8 cellular contexts compared by ENCODE assay signal in genomic region chr2:47172922-47173695, GRCh38. TPM values are rescaled to one million over a fixed set of nuclear protein-coding genes. Genes with fewer than 3 reads are reported as not detected.
DNase-seq lines count a peak whose midpoint lies in the region; ATAC-seq and TF ChIP-seq lines count a peak whose summit lies in the region.

No MANE protein-coding gene starts in this region.

- peaks cover 76% of the 10 kb centered on the region for H3K4me1 Mint-ChIP-seq in activated naive CD4-positive, alpha-beta T cell treated with anti-CD3 and anti-CD28 coated beads, Interleukin-2, amount 50 U/mL, for 24 hours

- peaks cover 10% of the 10 kb centered on the region for H3K36me3 Mint-ChIP-seq in activated naive CD4-positive, alpha-beta T cell treated with anti-CD3 and anti-CD28 coated beads, Interleukin-2, amount 50 U/mL, for 24 hours
- peaks cover 24 to 37% of the 10 kb centered on the region in 2 donors for H3K36me3 Mint-ChIP-seq in activated naive CD4-positive, alpha-beta T cell treated with anti-CD3 and anti-CD28 coated beads, Interleukin-2, amount 50 U/mL, for 72 hours

- H3K9me3 ChIP-seq in ascending aorta (no peaks in the 10 kb centered on the region), lower lobe of right lung (no peaks in the 10 kb centered on the region), upper lobe of left lung (peaks cover 0 to 4% (median 0%) of the 10 kb centered on the region in 4 donors)

- no peak overlapping the region for H3K27ac Mint-ChIP-seq in activated naive CD4-positive, alpha-beta T cell treated with anti-CD3 and anti-CD28 coated beads, Interleukin-2, amount 50 U/mL, for 24 hours
- H3K27ac Mint-ChIP-seq in activated naive CD4-positive, alpha-beta T cell treated with anti-CD3 and anti-CD28 coated beads, Interleukin-2, amount 50 U/mL, for 72 hours, result peak overlapping the region in 1 of 2 donors; percentile 79

- no peak for DNase-seq in activated naive CD4-positive, alpha-beta T cell treated with anti-CD3 and anti-CD28 coated beads, Interleukin-2, amount 50 U/mL, for 72 hours (ENCODE audit: low spot score in 2 of 2)
- DNase-seq in ascending aorta (ENCODE audit: low spot score in 2 of 2) (no peak), lower lobe of right lung (no peak), upper lobe of left lung (no peak), mesenteric fat pad (ENCODE audit: low spot score) (no peak), KG1 (lab: John Stamatoyannopoulos, UW) (no peak)

- H3K27me3 ChIP-seq in ascending aorta (no peaks in the 10 kb centered on the region), lower lobe of right lung (ENCODE audit: low read depth) (no peaks in the 10 kb centered on the region), upper lobe of left lung (no peaks in the 10 kb centered on the region)

- no peak for ATAC-seq in activated naive CD4-positive, alpha-beta T cell treated with anti-CD3 and anti-CD28 coated beads, Interleukin-2, amount 50 U/mL, for 72 hours
- ATAC-seq in lower lobe of right lung (no peak), upper lobe of left lung (ENCODE audit: low FRiP score in 2 of 2) (no peak), HG02588 (IDR thresholded peaks at IDR 0.05; ENCODE audit: unreplicated experiment) (no peak)

- peaks cover 8 to 53% of the 10 kb centered on the region in 2 donors for H3K4me1 ChIP-seq in ascending aorta
- peaks cover 57% of the 10 kb centered on the region for H3K4me1 ChIP-seq in lower lobe of right lung
- H3K4me1 ChIP-seq in upper lobe of left lung, result peaks cover 42 to 63% (median 53%) of the 10 kb centered on the region in 4 donors

- 46 to 55% methylated on average over 3 of the region's 3 CpGs for WGBS in upper lobe of left lung, 2 donors

- TF ChIP-seq CTCF in ascending aorta (IDR thresholded peaks at IDR 0.05) (no peak), lower lobe of right lung (IDR thresholded peaks at IDR 0.05) (no peak), upper lobe of left lung (IDR thresholded peaks at IDR 0.05) (no peak)

- intact Hi-C loops in ascending aorta (cut with DNase I), result no loop called here
- intact Hi-C loops in lower lobe of right lung (cut with DNase I), result no loop called here

- H3K4me3 ChIP-seq in ascending aorta, result peak overlapping the region; percentile 60 to 80
- peak overlapping the region; percentile 93 for H3K4me3 ChIP-seq in lower lobe of right lung
- H3K4me3 ChIP-seq in upper lobe of left lung, result peak overlapping the region in 1 of 4 donors; percentile 87

- no peak for TF ChIP-seq POLR2A in upper lobe of left lung (IDR thresholded peaks at IDR 0.05)

- TF ChIP-seq EP300 in upper lobe of left lung (IDR thresholded peaks at IDR 0.05), result no peak

- peak overlapping the region; percentile 91 for H3K4me3 Mint-ChIP-seq in activated naive CD4-positive, alpha-beta T cell treated with anti-CD3 and anti-CD28 coated beads, Interleukin-2, amount 50 U/mL, for 24 hours

- H3K27ac ChIP-seq in ascending aorta, result peak overlapping the region; percentile 98 to 100
- H3K27ac ChIP-seq in lower lobe of right lung, result no peak overlapping the region
- peak overlapping the region; percentile 3 to 99 (median 82) for H3K27ac ChIP-seq in upper lobe of left lung

- H3K27me3 Mint-ChIP-seq in activated naive CD4-positive, alpha-beta T cell treated with anti-CD3 and anti-CD28 coated beads, Interleukin-2, amount 50 U/mL, for 24 hours, result no peaks in the 10 kb centered on the region

- H3K36me3 ChIP-seq in ascending aorta (peaks cover 0 to 9% of the 10 kb centered on the region in 2 donors), lower lobe of right lung (peaks cover 32% of the 10 kb centered on the region), upper lobe of left lung (peaks cover 0 to 25% (median 5%) of the 10 kb centered on the region in 4 donors)

- no peaks in the 10 kb centered on the region for H3K9me3 Mint-ChIP-seq in activated naive CD4-positive, alpha-beta T cell treated with anti-CD3 and anti-CD28 coated beads, Interleukin-2, amount 50 U/mL, for 24 hours
- H3K9me3 Mint-ChIP-seq in activated naive CD4-positive, alpha-beta T cell treated with anti-CD3 and anti-CD28 coated beads, Interleukin-2, amount 50 U/mL, for 72 hours, result no peaks in the 10 kb centered on the region

RNA-seq across cellular contexts. Expression of gene CALM2, which starts 3.2 kb away (rescaled TPM):
- total RNA-seq in activated naive CD4-positive, alpha-beta T cell treated with anti-CD3 and anti-CD28 coated beads, Interleukin-2, amount 50 U/mL, for 72 hours, result 100 to 1,000 TPM; 327 to 430 TPM
- total RNA-seq in ascending aorta (263 TPM), lower lobe of right lung (469 TPM), upper lobe of left lung (100 to 1,000 TPM; 178 to 671 (median 479) TPM), mesenteric fat pad (354 TPM)

RNA-seq across cellular contexts. Expression of gene STPG4, which starts 18.0 kb away (rescaled TPM):
- total RNA-seq in activated naive CD4-positive, alpha-beta T cell treated with anti-CD3 and anti-CD28 coated beads, Interleukin-2, amount 50 U/mL, for 72 hours, result under 1 TPM in 1 of 2 donors, not detected in 1; 0.55 TPM
- total RNA-seq in ascending aorta (not detected), lower lobe of right lung (0.77 TPM), upper lobe of left lung (1 to 10 TPM in 1 of 6 donors, under 1 TPM in 3, not detected in 2; 0.40 to 1.2 (median 0.48) TPM), mesenteric fat pad (not detected)
